In the genomic region with DNA sequence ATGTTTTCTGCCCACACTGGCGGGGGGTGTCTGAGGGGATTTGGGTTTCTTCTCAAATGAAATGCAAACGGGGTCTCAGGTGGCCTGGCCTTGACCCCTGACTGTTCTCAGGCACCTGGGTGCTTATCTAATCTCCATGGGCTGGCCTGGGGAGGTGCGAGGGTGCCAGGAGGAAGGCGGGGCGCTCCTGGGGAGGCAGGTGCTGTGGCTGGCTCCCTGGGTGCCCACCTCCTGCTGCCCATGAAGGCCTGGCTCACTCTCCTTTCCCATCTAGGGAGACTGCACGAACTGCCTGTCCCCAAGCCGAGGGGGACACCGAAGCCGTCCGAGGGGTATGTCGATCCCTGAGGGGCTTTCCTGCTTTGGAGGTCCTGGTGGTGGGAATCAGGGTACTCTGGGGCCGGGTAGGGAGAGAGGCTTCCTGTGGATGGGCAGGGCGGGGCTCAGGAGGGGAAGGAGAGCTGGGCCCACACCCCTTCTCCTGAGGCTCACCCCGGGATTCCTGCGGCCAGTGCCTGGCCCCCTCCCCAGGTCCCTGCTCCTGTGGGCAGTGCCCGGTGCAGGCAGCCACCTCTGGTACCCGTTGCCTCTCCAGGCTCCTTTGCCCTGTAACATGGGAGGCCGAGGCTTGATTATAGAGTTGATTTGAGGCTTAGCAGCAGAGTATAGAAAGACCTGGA, we compare ENCODE assay signal across 20 cellular contexts. TPM values are rescaled to one million over a fixed set of nuclear protein-coding genes. Genes with fewer than 3 reads are reported as not detected.
"Had no signal": no experiment of that assay in that cellular context is flagged by ENCODE, and none has a peak within 500 bp of the region (broad histone marks: within the 10 kb centered on the region; RNA-seq: fewer than 3 reads in every experiment).

No MANE protein-coding gene starts in this region.

- H3K4me1 ChIP-seq: breast epithelium, right atrium auricular region, transverse colon had no signal

- H3K9me3 ChIP-seq: breast epithelium, lower lobe of right lung, right atrium auricular region, transverse colon had no signal

- H3K27ac ChIP-seq: breast epithelium, lower lobe of right lung, right atrium auricular region, VCaP had no signal

- FAIRE-seq: endometrium, small intestine had no signal

- ATAC-seq: esophagus mucosa, left cardiac atrium, lower lobe of right lung had no signal

- H3K27me3 ChIP-seq: breast epithelium, dorsolateral prefrontal cortex, right atrium auricular region, transverse colon had no signal

- DNase-seq: activated CD4-positive, alpha-beta memory T cell treated with anti-CD3 and anti-CD28 coated beads for 36 hours; activated gamma-delta T cell; activated T-cell treated with anti-CD3 and anti-CD28 coated beads, Interleukin-2, amount 50 U/mL, for 48 hours; amygdala; dorsolateral prefrontal cortex; glutamatergic neuron; left cardiac atrium; lower lobe of right lung; midbrain; naive B cell; posterior cingulate gyrus; small intestine; T-helper 9 cell; transverse colon had no signal

- H3K4me3 ChIP-seq: breast epithelium, dorsolateral prefrontal cortex, lower lobe of right lung, right atrium auricular region, transverse colon had no signal

RNA-seq across cellular contexts. Expression of gene C22orf23, which starts 28.9 kb away (rescaled TPM):
- total RNA-seq: esophagus mucosa, fibroblast of villous mesenchyme, transverse colon had no signal

RNA-seq across cellular contexts. Expression of gene SOX10, which starts 59.8 kb away (rescaled TPM):
- total RNA-seq: activated CD4-positive, alpha-beta memory T cell treated with anti-CD3 and anti-CD28 coated beads for 36 hours; fibroblast of villous mesenchyme; lower lobe of right lung had no signal
